8 cellular contexts compared by ENCODE assay signal in genomic region chr19:13195678-13196077, GRCh38. TPM values are rescaled to one million over a fixed set of nuclear protein-coding genes. Genes with fewer than 3 reads are reported as not detected.
A peak's percentile ranks its signal among the peaks of the same experiment; 100 is the strongest.
DNase-seq lines count a peak whose midpoint lies in the region; ATAC-seq and TF ChIP-seq lines count a peak whose summit lies in the region.

No MANE protein-coding gene starts in this region.

- no peaks in the 10 kb centered on the region for H3K27me3 Mint-ChIP-seq in Calu3 (ENCODE audit: unreplicated experiment)
- H3K27me3 Mint-ChIP-seq in activated T-helper 1 cell treated with anti-CD3 and anti-CD28 coated beads, Interleukin-12 subunit alpha, Interleukin-12 subunit beta, Interleukin-2, Interleukin-4 antibody, amounts not matched to agents 30 ng/mL and 10 ng/mL and 1 ng/mL, durations not matched to agents 14 hours and 24 hours and 36 hours (ENCODE audit: insufficient read depth), result no peaks in the 10 kb centered on the region
- no peaks in the 10 kb centered on the region for H3K27me3 Mint-ChIP-seq in naive thymus-derived CD4-positive, alpha-beta T cell

- H3K36me3 Mint-ChIP-seq in Calu3 (ENCODE audit: insufficient read depth, unreplicated experiment), result peaks cover 9% of the 10 kb centered on the region
- no peaks in the 10 kb centered on the region for H3K36me3 Mint-ChIP-seq in activated T-helper 1 cell treated with anti-CD3 and anti-CD28 coated beads, Interleukin-12 subunit alpha, Interleukin-12 subunit beta, Interleukin-2, Interleukin-4 antibody, amounts not matched to agents 30 ng/mL and 10 ng/mL and 1 ng/mL, durations not matched to agents 14 hours and 24 hours and 36 hours (ENCODE audit: low read depth)
- H3K36me3 Mint-ChIP-seq in naive thymus-derived CD4-positive, alpha-beta T cell, result no peaks in the 10 kb centered on the region

- peak overlapping the region; percentile 26 for H3K4me3 Mint-ChIP-seq in Calu3 (ENCODE audit: low read depth, unreplicated experiment)
- H3K4me3 Mint-ChIP-seq in activated T-helper 1 cell treated with anti-CD3 and anti-CD28 coated beads, Interleukin-12 subunit alpha, Interleukin-12 subunit beta, Interleukin-2, Interleukin-4 antibody, amounts not matched to agents 30 ng/mL and 10 ng/mL and 1 ng/mL, durations not matched to agents 14 hours and 24 hours and 36 hours, result no peak overlapping the region
- peak overlapping the region in 3 of 10 donors; percentile 7 to 24 (median 17) for H3K4me3 Mint-ChIP-seq in naive thymus-derived CD4-positive, alpha-beta T cell

- intact Hi-C loops in Calu3 (cut with micrococcal nuclease; ENCODE audit: unreplicated experiment), result loop anchor here (1.0 kb wide), 1 partner anchor 67 kb away; no protein-coding TSS in a partner anchor
- intact Hi-C loops in activated T-helper 1 cell treated with anti-CD3 and anti-CD28 coated beads, Interleukin-12 subunit alpha, Interleukin-12 subunit beta, Interleukin-2, Interleukin-4 antibody, amounts not matched to agents 30 ng/mL and 10 ng/mL and 1 ng/mL, durations not matched to agents 14 hours and 24 hours and 36 hours (cut with micrococcal nuclease), result loop anchor here (2.0 kb wide), 2 partner anchors 13 to 33 kb away; no protein-coding TSS in a partner anchor
- intact Hi-C loops in naive thymus-derived CD4-positive, alpha-beta T cell (cut with micrococcal nuclease), result loop anchor here (2.0 to 10.0 kb wide), 3 partner anchors 33 to 392 kb away; no protein-coding TSS in a partner anchor
- intact Hi-C loops in esophagus squamous epithelium (cut with DNase I), result no loop called here

- CTCF ChIA-PET in Calu3 (lab: Charles Lee), result no interaction called here
- CTCF ChIA-PET in naive thymus-derived CD4-positive, alpha-beta T cell (lab: Charles Lee), result interaction anchor here (0.5 to 4.2 kb wide), 23 partner anchors 9 to 1153 kb away, joined by 3 to 32 read pairs (median 4); no protein-coding TSS in a partner anchor

- peaks cover 11% of the 10 kb centered on the region for H3K4me1 Mint-ChIP-seq in Calu3 (ENCODE audit: low read depth, unreplicated experiment)
- H3K4me1 Mint-ChIP-seq in activated T-helper 1 cell treated with anti-CD3 and anti-CD28 coated beads, Interleukin-12 subunit alpha, Interleukin-12 subunit beta, Interleukin-2, Interleukin-4 antibody, amounts not matched to agents 30 ng/mL and 10 ng/mL and 1 ng/mL, durations not matched to agents 14 hours and 24 hours and 36 hours (ENCODE audit: low read depth), result peaks cover 15% of the 10 kb centered on the region
- peaks cover 5 to 31% (median 26%) of the 10 kb centered on the region in 7 donors for H3K4me1 Mint-ChIP-seq in naive thymus-derived CD4-positive, alpha-beta T cell

- peaks cover 6 to 33% of the 10 kb centered on the region in 2 donors for H3K4me1 ChIP-seq in naive thymus-derived CD4-positive, alpha-beta T cell (ENCODE audit: control insufficient read depth in 2 of 2, insufficient read depth in 2 of 2, low read length in 2 of 2)
- H3K4me1 ChIP-seq in esophagus squamous epithelium, result peaks cover 0 to 7% (median 5%) of the 10 kb centered on the region in 3 donors

- no peak overlapping the region for H3K27ac ChIP-seq in naive thymus-derived CD4-positive, alpha-beta T cell (ENCODE audit: low read depth, low read length)
- no peak overlapping the region for H3K27ac ChIP-seq in esophagus squamous epithelium

- H3K27me3 ChIP-seq in naive thymus-derived CD4-positive, alpha-beta T cell (ENCODE audit: control insufficient read depth in 2 of 2, insufficient read depth in 2 of 2, low read length in 2 of 2), result no peaks in the 10 kb centered on the region
- H3K27me3 ChIP-seq in esophagus squamous epithelium, result no peaks in the 10 kb centered on the region

- H3K4me3 ChIP-seq in naive thymus-derived CD4-positive, alpha-beta T cell (ENCODE audit: low read length), result no peak overlapping the region
- H3K4me3 ChIP-seq in esophagus squamous epithelium, result no peak overlapping the region

- no peak for TF ChIP-seq POLR2A in esophagus squamous epithelium (IDR thresholded peaks at IDR 0.05)

- WGBS in esophagus squamous epithelium, 2 donors, result 40 to 81% methylated on average over 4 to 6 of the region's 11 CpGs

- no peaks in the 10 kb centered on the region for H3K36me3 ChIP-seq in naive thymus-derived CD4-positive, alpha-beta T cell (ENCODE audit: control insufficient read depth in 2 of 3, insufficient read depth in 3 of 3, low read length in 3 of 3)
- H3K36me3 ChIP-seq in esophagus squamous epithelium, result no peaks in the 10 kb centered on the region

- TF ChIP-seq CTCF in Calu3 (IDR thresholded peaks at IDR 0.05; ENCODE audit: unreplicated experiment), result no peak
- TF ChIP-seq CTCF in esophagus squamous epithelium (IDR thresholded peaks at IDR 0.05), result peak in 2 of 6 experiments; percentile 5 to 26

- POLR2A ChIA-PET in naive thymus-derived CD4-positive, alpha-beta T cell (lab: Charles Lee), result interaction anchor here (0.8 to 5.8 kb wide), 7 partner anchors 27 to 67 kb away, joined by 3 to 63 read pairs (median 14); partner anchors contain the start of genes IER2 and STX10

- peak overlapping the region; percentile 47 for H3K27ac Mint-ChIP-seq in Calu3 (ENCODE audit: unreplicated experiment)
- no peak overlapping the region for H3K27ac Mint-ChIP-seq in activated T-helper 1 cell treated with anti-CD3 and anti-CD28 coated beads, Interleukin-12 subunit alpha, Interleukin-12 subunit beta, Interleukin-2, Interleukin-4 antibody, amounts not matched to agents 30 ng/mL and 10 ng/mL and 1 ng/mL, durations not matched to agents 14 hours and 24 hours and 36 hours
- peak overlapping the region in 6 of 9 donors; percentile 39 to 79 (median 72) for H3K27ac Mint-ChIP-seq in naive thymus-derived CD4-positive, alpha-beta T cell

- DNase-seq in Calu3, result peak; percentile 64
- peak; percentile 4 for DNase-seq in NCI-H460 (ENCODE audit: extremely low read depth, low read depth)
- peak; percentile 32 for DNase-seq in activated T-helper 1 cell treated with anti-CD3 and anti-CD28 coated beads, Interleukin-12 subunit alpha, Interleukin-12 subunit beta, Interleukin-2, Interleukin-4 antibody, amounts not matched to agents 30 ng/mL and 10 ng/mL and 1 ng/mL, durations not matched to agents 14 hours and 24 hours and 36 hours (ENCODE audit: low spot score)
- DNase-seq in naive thymus-derived CD4-positive, alpha-beta T cell, result peak in 5 of 9 donors; percentile 26 to 42 (median 28)
- DNase-seq in esophagus squamous epithelium (lab: John Stamatoyannopoulos, UW), result no peak

- no peaks in the 10 kb centered on the region for H3K9me3 ChIP-seq in naive thymus-derived CD4-positive, alpha-beta T cell (ENCODE audit: control insufficient read depth in 2 of 3, low read length in 3 of 3)
- H3K9me3 ChIP-seq in esophagus squamous epithelium, result no peaks in the 10 kb centered on the region

- no peak for ATAC-seq in naive thymus-derived CD4-positive, alpha-beta T cell
- no peak for ATAC-seq in HG03175 (IDR thresholded peaks at IDR 0.05; ENCODE audit: unreplicated experiment)
- ATAC-seq in HG03460 (IDR thresholded peaks at IDR 0.05; ENCODE audit: unreplicated experiment), result no peak
- ATAC-seq in GM21528 (IDR thresholded peaks at IDR 0.05; ENCODE audit: low FRiP score, unreplicated experiment), result no peak

- BruUV-seq in Calu3 (replicated peaks; lab: Mats Ljungman, UMichigan), result no TSS peak

- no peaks in the 10 kb centered on the region for H3K9me3 Mint-ChIP-seq in Calu3 (ENCODE audit: low read depth, unreplicated experiment)
- no peaks in the 10 kb centered on the region for H3K9me3 Mint-ChIP-seq in activated T-helper 1 cell treated with anti-CD3 and anti-CD28 coated beads, Interleukin-12 subunit alpha, Interleukin-12 subunit beta, Interleukin-2, Interleukin-4 antibody, amounts not matched to agents 30 ng/mL and 10 ng/mL and 1 ng/mL, durations not matched to agents 14 hours and 24 hours and 36 hours
- no peaks in the 10 kb centered on the region for H3K9me3 Mint-ChIP-seq in naive thymus-derived CD4-positive, alpha-beta T cell

RNA-seq across cellular contexts. Expression of gene IER2, which starts 45.5 kb away (rescaled TPM):
- total RNA-seq in Calu3 (2022) (96.3 and 108 TPM in 2 replicates), esophagus squamous epithelium (100 to 1,000 TPM in 1 of 4 donors, 10 to 100 TPM in 3; 46.5 to 118 (median 76.9) TPM)
- 35.3 and 43.7 TPM in 2 replicates for total RNA-seq in NCI-H460 (2014; rRNA removed; shearing (Covaris generic))
- 69.8 and 77.7 TPM in 2 replicates for polyA plus RNA-seq in NCI-H460 (2014; cell fraction: nucleus; rRNA removed)
- total RNA-seq in activated T-helper 1 cell treated with anti-CD3 and anti-CD28 coated beads, Interleukin-12 subunit alpha, Interleukin-12 subunit beta, Interleukin-2, Interleukin-4 antibody, amounts not matched to agents 30 ng/mL and 10 ng/mL and 1 ng/mL, durations not matched to agents 14 hours and 24 hours and 36 hours, result 173 and 175 TPM in 2 replicates
- total RNA-seq in naive thymus-derived CD4-positive, alpha-beta T cell, result 100 to 1,000 TPM; 135 to 558 (median 246) TPM
- polyA plus RNA-seq in naive thymus-derived CD4-positive, alpha-beta T cell, result 100 to 1,000 TPM; 121 to 139 TPM

RNA-seq across cellular contexts. Expression of gene STX10, which starts 45.5 kb away (rescaled TPM):
- 52.3 and 52.7 TPM in 2 replicates for total RNA-seq in Calu3 (2022)
- total RNA-seq in NCI-H460 (2014; rRNA removed; shearing (Covaris generic)), result 49.9 and 58.8 TPM in 2 replicates
- polyA plus RNA-seq in NCI-H460 (2014; cell fraction: nucleus; rRNA removed), result 177 and 192 TPM in 2 replicates
- total RNA-seq in activated T-helper 1 cell treated with anti-CD3 and anti-CD28 coated beads, Interleukin-12 subunit alpha, Interleukin-12 subunit beta, Interleukin-2, Interleukin-4 antibody, amounts not matched to agents 30 ng/mL and 10 ng/mL and 1 ng/mL, durations not matched to agents 14 hours and 24 hours and 36 hours, result 73.8 and 78.1 TPM in 2 replicates
- 10 to 100 TPM; 42.6 to 76.2 (median 68.5) TPM for total RNA-seq in naive thymus-derived CD4-positive, alpha-beta T cell
- polyA plus RNA-seq in naive thymus-derived CD4-positive, alpha-beta T cell, result 10 to 100 TPM; 45.9 to 63.7 TPM
- 10 to 100 TPM; 50.3 to 80.4 (median 69.3) TPM for total RNA-seq in esophagus squamous epithelium
